Comparison of ENCODE assay signal across 17 cellular contexts in the genomic region with DNA sequence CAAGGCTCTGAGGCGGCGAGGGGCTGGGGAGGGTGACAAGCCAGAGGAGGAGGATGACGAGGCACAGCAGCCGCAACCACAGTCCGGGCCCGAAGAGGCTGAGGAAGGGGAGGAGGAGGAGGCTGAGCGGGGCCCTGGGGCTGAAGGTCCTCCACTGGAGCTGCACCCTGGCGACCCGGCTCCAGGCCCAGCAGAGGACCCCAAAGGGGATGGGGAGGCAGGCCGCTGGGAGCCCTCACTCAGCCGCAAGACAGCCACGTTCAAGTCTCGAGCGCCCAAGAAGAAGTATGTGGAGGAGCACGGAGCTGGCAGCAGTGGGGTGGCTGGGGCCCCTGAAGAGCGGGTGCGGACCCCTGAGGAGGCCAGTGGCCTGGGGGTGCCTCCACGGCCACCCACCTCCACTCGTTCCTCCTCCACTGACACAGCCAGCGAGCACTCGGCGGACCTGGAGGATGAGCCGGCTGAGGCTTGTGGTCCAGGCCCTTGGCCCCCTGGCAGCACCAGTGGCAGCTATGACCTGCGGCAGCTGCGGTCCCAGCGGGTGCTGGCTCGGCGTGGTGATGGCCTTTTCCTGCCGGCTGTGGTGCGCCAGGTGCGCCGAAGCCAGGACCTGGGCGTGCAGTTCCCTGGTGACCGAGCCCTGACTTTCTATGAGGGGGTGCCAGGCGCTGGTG. TPM values are rescaled to one million over a fixed set of nuclear protein-coding genes. Genes with fewer than 3 reads are reported as not detected.
A peak's percentile ranks its signal among the peaks of the same experiment; 100 is the strongest.
DNase-seq lines count a peak whose midpoint lies in the region; ATAC-seq and TF ChIP-seq lines count a peak whose summit lies in the region.
"Had no signal": no experiment of that assay in that cellular context is flagged by ENCODE, and none has a peak within 500 bp of the region (broad histone marks: within the 10 kb centered on the region; RNA-seq: fewer than 3 reads in every experiment).

No MANE protein-coding gene starts in this region.

- H3K4me3 ChIP-seq in HCT116 (replicated peaks in 1 of 2; ENCODE audit: low read depth in 1 of 2, low read length in 2 of 2) (no peak overlapping the region), esophagus squamous epithelium (no peak overlapping the region), skeletal muscle tissue (ENCODE audit: low read length in 3 of 3) (peak overlapping the region in 1 of 3 donors; percentile 76)
- H3K4me3 ChIP-seq: K562, PC-9 had no signal

- 88% methylated on average over 8 to 15 of the region's 35 CpGs for WGBS in esophagus squamous epithelium, 2 donors

- no TSS peak for BruUV-seq in HCT116 (replicated peaks; lab: Mats Ljungman, UMichigan)

- peak overlapping the region; percentile 99 for H3K27ac Mint-ChIP-seq in activated CD4-positive, alpha-beta T cell treated with anti-CD3 and anti-CD28 coated beads, Interleukin-2, amount 10 ng/mL, durations not matched to agents 7 days and 5 days
- H3K27ac Mint-ChIP-seq: activated T-helper 17 cell treated with anti-CD3 and anti-CD28 coated beads, Interleukin-2, amount 50 U/mL, for 72 hours had no signal

- RAD21 ChIA-PET in HCT116 (lab: Charles Lee; ENCODE audit: low non-redundant PET in 1 of 2, low total read pairs in 2 of 2, uncharacterized antibody in 2 of 2, unreplicated experiment in 2 of 2), result no interaction called here

- H3K9me3 Mint-ChIP-seq in activated CD4-positive, alpha-beta T cell treated with anti-CD3 and anti-CD28 coated beads, Interleukin-2, amount 10 ng/mL, durations not matched to agents 7 days and 5 days, result no peaks in the 10 kb centered on the region
- H3K9me3 Mint-ChIP-seq: activated B cell treated with CpG ODN at 0.5 μM for 24 hours; activated T-helper 17 cell treated with anti-CD3 and anti-CD28 coated beads, Interleukin-2, amount 50 U/mL, for 72 hours; H9 had no signal

- CTCF ChIA-PET in activated CD4-positive, alpha-beta T cell treated with anti-CD3 and anti-CD28 coated beads, Interleukin-2, amount 10 ng/mL, durations not matched to agents 7 days and 5 days (lab: Charles Lee), result interaction anchor here (0.9 to 3.8 kb wide), 3 partner anchors 8 to 27 kb away, joined by 3 to 31 read pairs (median 8); no protein-coding TSS in a partner anchor
- CTCF ChIA-PET in HCT116 (lab: Charles Lee), result no interaction called here

- H3K36me3 ChIP-seq in HCT116 (ENCODE audit: control insufficient read depth in 1 of 2, insufficient read depth in 2 of 2, low read length in 2 of 2) (peaks cover 3 to 5% of the 10 kb centered on the region in 2 experiments; a peak in 2 of 4 replicates), esophagus squamous epithelium (peaks cover 23 to 52% (median 30%) of the 10 kb centered on the region in 3 donors), skeletal muscle tissue (ENCODE audit: control insufficient read depth in 3 of 3, insufficient read depth in 3 of 3, low read length in 3 of 3) (peaks cover 24 to 39% (median 24%) of the 10 kb centered on the region in 3 donors)

- H3K27me3 ChIP-seq in HCT116 (ENCODE audit: insufficient read depth, low read length), result no peaks in the 10 kb centered on the region
- no peaks in the 10 kb centered on the region for H3K27me3 ChIP-seq in esophagus squamous epithelium
- no peaks in the 10 kb centered on the region for H3K27me3 ChIP-seq in skeletal muscle tissue (ENCODE audit: control insufficient read depth in 3 of 3, insufficient read depth in 3 of 3, low read length in 3 of 3)
- H3K27me3 ChIP-seq: brain microvascular endothelial cell had no signal

- peaks cover 29% of the 10 kb centered on the region for H3K36me3 Mint-ChIP-seq in activated CD4-positive, alpha-beta T cell treated with anti-CD3 and anti-CD28 coated beads, Interleukin-2, amount 10 ng/mL, durations not matched to agents 7 days and 5 days (ENCODE audit: low read depth)

- POLR2A ChIA-PET in activated CD4-positive, alpha-beta T cell treated with anti-CD3 and anti-CD28 coated beads, Interleukin-2, amount 10 ng/mL, durations not matched to agents 7 days and 5 days (lab: Charles Lee), result no interaction called here
- POLR2A ChIA-PET in HCT116 (lab: Charles Lee), result no interaction called here

- no peak overlapping the region for H3K4me2 ChIP-seq in HCT116 (ENCODE audit: low read length)
- H3K4me2 ChIP-seq: PC-9 had no signal

- H3K27me3 Mint-ChIP-seq in activated CD4-positive, alpha-beta T cell treated with anti-CD3 and anti-CD28 coated beads, Interleukin-2, amount 10 ng/mL, durations not matched to agents 7 days and 5 days, result no peaks in the 10 kb centered on the region
- H3K27me3 Mint-ChIP-seq: activated B cell treated with CpG ODN at 0.5 μM for 24 hours; activated T-helper 17 cell treated with anti-CD3 and anti-CD28 coated beads, Interleukin-2, amount 50 U/mL, for 72 hours had no signal

- H3K79me2 ChIP-seq in HCT116 (ENCODE audit: insufficient read depth, low read length), result peaks cover 16% of the 10 kb centered on the region

- peak overlapping the region; percentile 90; the same call in 1 of the 2 replicates for H3K27ac ChIP-seq in HCT116 (ENCODE audit: low read depth, low read length)
- H3K27ac ChIP-seq in esophagus squamous epithelium, result peak overlapping the region; percentile 90 to 99 (median 96)
- H3K27ac ChIP-seq in skeletal muscle tissue (ENCODE audit: low read depth, low read length), result peak overlapping the region; percentile 96
- H3K27ac ChIP-seq: PC-9 had no signal

- TF ChIP-seq POLR2A in HCT116 (IDR thresholded peaks at IDR 0.05; ENCODE audit: borderline replicate concordance, extremely low read depth, insufficient read depth, insufficient read length) (no peak), esophagus squamous epithelium (IDR thresholded peaks at IDR 0.05) (no peak)

- intact Hi-C loops in HCT116 (cut with micrococcal nuclease), result no loop called here
- intact Hi-C loops in esophagus squamous epithelium (cut with DNase I), result no loop called here

- DNase-seq in activated CD4-positive, alpha-beta T cell treated with anti-CD3 and anti-CD28 coated beads, Interleukin-2, amount 10 ng/mL, durations not matched to agents 7 days and 5 days, result no peak
- DNase-seq in activated CD4-positive, alpha-beta T cell treated with anti-CD3 and anti-CD28 coated beads, Interleukin-2, amount 50 U/mL, for 1 hour, result no peak
- DNase-seq in HCT116 (ENCODE audit: low read depth, low spot score) (no peak), esophagus squamous epithelium (lab: John Stamatoyannopoulos, UW) (no peak), NCI-H510A (lab: John Stamatoyannopoulos, UW) (no peak)
- DNase-seq in activated CD4-positive, CD25-positive, alpha-beta regulatory T cell (lab: John Stamatoyannopoulos, UW), result no peak
- no peak for DNase-seq in activated T-cell treated with anti-CD3 and anti-CD28 coated beads, Interleukin-2, amount 50 U/mL, for 48 hours
- DNase-seq: activated B cell treated with CpG ODN at 0.5 μM for 24 hours; brain microvascular endothelial cell; effector memory CD4-positive, alpha-beta T cell; H9; NCI-H446 treated with DMSO at 0.1 percent for 48 hours; PC-9; stimulated activated CD4-positive, alpha-beta T cell treated with anti-CD3 and anti-CD28 coated beads, Interleukin-4, amount 100 ng/mL, for 24 hours had no signal

- H4K20me1 ChIP-seq in HCT116 (ENCODE audit: insufficient read depth), result no peaks in the 10 kb centered on the region

- H3K4me1 Mint-ChIP-seq in activated CD4-positive, alpha-beta T cell treated with anti-CD3 and anti-CD28 coated beads, Interleukin-2, amount 10 ng/mL, durations not matched to agents 7 days and 5 days, result peaks cover 54% of the 10 kb centered on the region

- no peaks in the 10 kb centered on the region for H3K9me3 ChIP-seq in HCT116 (ENCODE audit: control insufficient read depth in 1 of 2, insufficient read depth in 1 of 2, low read depth in 1 of 2, low read length in 2 of 2)
- no peaks in the 10 kb centered on the region for H3K9me3 ChIP-seq in esophagus squamous epithelium
- no peaks in the 10 kb centered on the region for H3K9me3 ChIP-seq in skeletal muscle tissue (ENCODE audit: control insufficient read depth in 3 of 3, low read length in 3 of 3)

- no peak overlapping the region for H3K4me3 Mint-ChIP-seq in activated CD4-positive, alpha-beta T cell treated with anti-CD3 and anti-CD28 coated beads, Interleukin-2, amount 10 ng/mL, durations not matched to agents 7 days and 5 days
- H3K4me3 Mint-ChIP-seq: activated T-helper 17 cell treated with anti-CD3 and anti-CD28 coated beads, Interleukin-2, amount 50 U/mL, for 72 hours had no signal

- no peak for TF ChIP-seq CTCF in HCT116 (IDR thresholded peaks at IDR 0.05 in 2 of 3, conservative IDR thresholded peaks at IDR 0.05 in 1 of 3; ENCODE audit: borderline replicate concordance in 1 of 3, insufficient read depth in 1 of 3, low read depth in 2 of 3, low read length in 2 of 3)
- no peak for TF ChIP-seq CTCF in esophagus squamous epithelium (IDR thresholded peaks at IDR 0.05)

- H2AFZ ChIP-seq in HCT116 (ENCODE audit: low read depth, low read length, poor library complexity, severe bottlenecking), result no peak overlapping the region
- H2AFZ ChIP-seq: PC-9 had no signal

- no peak for TF ChIP-seq RAD21 in HCT116 (IDR thresholded peaks at IDR 0.05; ENCODE audit: low read depth)

- ATAC-seq in HCT116, result no peak
- ATAC-seq: activated T-helper 17 cell treated with anti-CD3 and anti-CD28 coated beads, Interleukin-2, amount 50 U/mL, for 72 hours; K562 had no signal

- no peaks in the 10 kb centered on the region for H3K9me2 ChIP-seq in HCT116 (ENCODE audit: insufficient read depth)

- H3K4me1 ChIP-seq in HCT116 (ENCODE audit: control insufficient read depth in 1 of 2, insufficient read depth in 2 of 2, low read length in 2 of 2), result peaks cover 23 to 32% of the 10 kb centered on the region in 2 experiments
- H3K4me1 ChIP-seq in esophagus squamous epithelium, result peaks cover 34 to 76% (median 53%) of the 10 kb centered on the region in 3 donors
- H3K4me1 ChIP-seq in skeletal muscle tissue (ENCODE audit: control insufficient read depth in 3 of 3, insufficient read depth in 3 of 3, low read length in 3 of 3), result peaks cover 46 to 68% (median 63%) of the 10 kb centered on the region in 3 donors

- no peak overlapping the region for H3K9ac ChIP-seq in HCT116 (ENCODE audit: low read length)
- peak overlapping the region; percentile 73 to 94 (median 87) for H3K9ac ChIP-seq in skeletal muscle tissue (ENCODE audit: low read depth in 1 of 3, low read length in 3 of 3)

RNA-seq across cellular contexts. Expression of gene CIC, which starts 2.9 kb away (rescaled TPM):
- total RNA-seq in activated CD4-positive, alpha-beta T cell treated with anti-CD3 and anti-CD28 coated beads, Interleukin-2, amount 10 ng/mL, durations not matched to agents 7 days and 5 days, result 10 to 100 TPM; 69.3 to 81.0 TPM
- 52.0 TPM for total RNA-seq in HCT116 (2021; ENCODE audit: unreplicated experiment)
- polyA plus RNA-seq in HCT116 (2012), result 43.4 and 44.2 TPM in 2 replicates
- total RNA-seq in esophagus squamous epithelium, result 10 to 100 TPM; 25.1 to 54.9 (median 27.9) TPM
- total RNA-seq in skeletal muscle tissue, result 10.4 TPM

RNA-seq across cellular contexts. Expression of gene ERF, which starts 17.1 kb away (rescaled TPM):
- 10 to 100 TPM; 56.5 to 57.9 TPM for total RNA-seq in activated CD4-positive, alpha-beta T cell treated with anti-CD3 and anti-CD28 coated beads, Interleukin-2, amount 10 ng/mL, durations not matched to agents 7 days and 5 days
- total RNA-seq in HCT116 (2021; ENCODE audit: unreplicated experiment), result 96.1 TPM
- polyA plus RNA-seq in HCT116 (2012), result 55.7 and 62.1 TPM in 2 replicates
- total RNA-seq in esophagus squamous epithelium, result 10 to 100 TPM; 13.3 to 32.5 (median 21.0) TPM
- 12.0 TPM for total RNA-seq in skeletal muscle tissue

RNA-seq across cellular contexts. Expression of gene GSK3A, which starts 29.6 kb away (rescaled TPM):
- total RNA-seq in activated CD4-positive, alpha-beta T cell treated with anti-CD3 and anti-CD28 coated beads, Interleukin-2, amount 10 ng/mL, durations not matched to agents 7 days and 5 days, result 10 to 100 TPM; 42.7 to 53.4 TPM
- total RNA-seq in HCT116 (2021; ENCODE audit: unreplicated experiment) (57.2 TPM), esophagus squamous epithelium (10 to 100 TPM; 15.9 to 29.6 (median 26.5) TPM), skeletal muscle tissue (5.2 TPM)
- 58.8 and 65.6 TPM in 2 replicates for polyA plus RNA-seq in HCT116 (2012)

RNA-seq across cellular contexts. Expression of gene PRR19, which starts 29.9 kb away (rescaled TPM):
- under 1 TPM; 0.54 to 0.62 TPM for total RNA-seq in activated CD4-positive, alpha-beta T cell treated with anti-CD3 and anti-CD28 coated beads, Interleukin-2, amount 10 ng/mL, durations not matched to agents 7 days and 5 days
- total RNA-seq in HCT116 (2021; ENCODE audit: unreplicated experiment) (0.93 TPM), esophagus squamous epithelium (1 to 10 TPM in 1 of 4 donors, under 1 TPM in 3; 0.75 to 1.0 (median 0.82) TPM), skeletal muscle tissue (not detected)
- polyA plus RNA-seq in HCT116 (2012), result 0.77 and 1.1 TPM in 2 replicates

RNA-seq across cellular contexts. Expression of gene PAFAH1B3, which starts 30.4 kb away (rescaled TPM):
- total RNA-seq in activated CD4-positive, alpha-beta T cell treated with anti-CD3 and anti-CD28 coated beads, Interleukin-2, amount 10 ng/mL, durations not matched to agents 7 days and 5 days, result 10 to 100 TPM; 43.5 to 46.6 TPM
- total RNA-seq in HCT116 (2021; ENCODE audit: unreplicated experiment) (110 TPM), esophagus squamous epithelium (10 to 100 TPM; 22.5 to 45.9 (median 30.3) TPM), skeletal muscle tissue (29.2 TPM)
- 130 TPM in 2 replicates for polyA plus RNA-seq in HCT116 (2012)
